Comparison of ENCODE assay signal across 20 cellular contexts in the genomic region with DNA sequence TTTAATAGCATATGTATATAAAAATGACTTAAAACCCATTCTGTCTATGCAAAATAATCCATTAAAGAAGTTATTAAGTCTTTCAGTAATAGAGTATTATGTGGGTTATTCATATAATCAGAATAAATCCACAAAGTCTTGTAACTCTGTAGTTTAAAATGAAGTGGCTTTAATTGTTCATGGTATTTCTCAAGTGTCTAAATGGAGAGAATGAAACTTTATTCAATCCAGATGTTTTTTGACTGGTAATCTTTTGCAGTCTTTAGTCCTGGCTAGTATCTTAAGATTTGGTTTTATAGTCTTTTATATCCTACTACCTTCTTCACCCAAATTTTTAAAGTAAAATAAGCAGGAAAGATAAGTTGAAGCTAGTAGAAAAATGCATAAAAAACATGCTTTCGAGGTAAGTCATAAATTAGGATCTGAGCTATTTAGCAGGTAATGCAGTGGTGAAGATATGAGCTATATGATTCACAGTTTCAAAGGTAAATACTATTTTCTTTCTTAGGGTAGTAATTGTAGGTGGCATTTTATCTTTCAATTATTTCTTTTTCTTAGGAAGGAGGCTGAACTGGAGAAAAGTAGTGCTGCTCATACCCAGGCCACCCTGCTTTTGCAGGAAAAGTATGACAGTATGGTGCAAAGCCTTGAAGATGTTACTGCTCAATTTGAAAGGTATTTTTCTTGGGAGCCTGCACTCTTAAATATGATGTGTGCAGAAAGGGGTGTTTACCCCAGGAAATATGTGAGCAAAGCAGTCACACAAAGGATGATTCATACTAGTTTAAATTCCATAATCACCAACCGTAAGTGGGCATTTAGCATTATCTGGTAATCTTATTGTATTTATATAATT. TPM values are rescaled to one million over a fixed set of nuclear protein-coding genes. Genes with fewer than 3 reads are reported as not detected.
DNase-seq lines count a peak whose midpoint lies in the region; ATAC-seq, FAIRE-seq and TF ChIP-seq lines count a peak whose summit lies in the region.
"Had no signal": no experiment of that assay in that cellular context is flagged by ENCODE, and none has a peak within 500 bp of the region (broad histone marks: within the 10 kb centered on the region; RNA-seq: fewer than 3 reads in every experiment).

No MANE protein-coding gene starts in this region.

- H3K27ac Mint-ChIP-seq in CD4-positive, alpha-beta memory T cell = peak overlapping the region in 4 of 7 donors; percentile 2 to 36 (median 29)
- H3K27ac Mint-ChIP-seq in astrocyte (ENCODE audit: unreplicated experiment) (no peak overlapping the region), Calu3 (ENCODE audit: unreplicated experiment) (no peak overlapping the region)
- H3K27ac Mint-ChIP-seq in activated naive CD4-positive, alpha-beta T cell treated with anti-CD3 and anti-CD28 coated beads, Interleukin-2, amount 50 U/mL, for 72 hours = no peak overlapping the region
- H3K27ac Mint-ChIP-seq: stimulated activated naive B cell treated with anti-CD40 and anti-IgM and Interleukin-4, amounts not matched to agents 10 μg/mL and 1 μg/mL and 100 μg/mL, for 72 hours had no signal

- no peaks in the 10 kb centered on the region for H3K27me3 ChIP-seq in CD4-positive, alpha-beta memory T cell (ENCODE audit: insufficient read depth, low read length)
- no peaks in the 10 kb centered on the region for H3K27me3 ChIP-seq in astrocyte (ENCODE audit: insufficient read depth, low read length)
- H3K27me3 ChIP-seq: BLaER1, hepatocyte, tibial artery had no signal

- no peaks in the 10 kb centered on the region for H3K9me3 ChIP-seq in CD4-positive, alpha-beta memory T cell (ENCODE audit: control insufficient read depth in 1 of 2, low read length in 2 of 2)
- no peaks in the 10 kb centered on the region for H3K9me3 ChIP-seq in astrocyte (ENCODE audit: insufficient read depth, low read depth, low read length)
- H3K9me3 ChIP-seq: BLaER1, tibial artery had no signal

- H4K20me1 ChIP-seq in astrocyte (ENCODE audit: insufficient read depth, low read length) = no peaks in the 10 kb centered on the region
- H4K20me1 ChIP-seq: BLaER1 had no signal

- peaks cover 2 to 10% (median 8%) of the 10 kb centered on the region in 4 donors for H3K4me1 Mint-ChIP-seq in CD4-positive, alpha-beta memory T cell
- H3K4me1 Mint-ChIP-seq in astrocyte (ENCODE audit: low read depth, unreplicated experiment) = peaks cover 9% of the 10 kb centered on the region
- H3K4me1 Mint-ChIP-seq in Calu3 (ENCODE audit: low read depth, unreplicated experiment) = no peaks in the 10 kb centered on the region
- H3K4me1 Mint-ChIP-seq: stimulated activated naive B cell treated with anti-CD40 and anti-IgM and Interleukin-4, amounts not matched to agents 10 μg/mL and 1 μg/mL and 100 μg/mL, for 72 hours had no signal

- H2AFZ ChIP-seq in astrocyte (ENCODE audit: low read depth, low read length) = no peak overlapping the region
- H2AFZ ChIP-seq: hepatocyte had no signal

- no peaks in the 10 kb centered on the region for H3K36me3 Mint-ChIP-seq in CD4-positive, alpha-beta memory T cell
- H3K36me3 Mint-ChIP-seq in astrocyte (ENCODE audit: low read depth, unreplicated experiment) (no peaks in the 10 kb centered on the region), Calu3 (ENCODE audit: insufficient read depth, unreplicated experiment) (peaks cover 10% of the 10 kb centered on the region)
- H3K36me3 Mint-ChIP-seq in activated naive CD4-positive, alpha-beta T cell treated with anti-CD3 and anti-CD28 coated beads, Interleukin-2, amount 50 U/mL, for 72 hours = peaks cover 8 to 69% of the 10 kb centered on the region in 2 donors

- no peaks in the 10 kb centered on the region for H3K9me3 Mint-ChIP-seq in CD4-positive, alpha-beta memory T cell
- H3K9me3 Mint-ChIP-seq in astrocyte (ENCODE audit: unreplicated experiment) = no peaks in the 10 kb centered on the region
- H3K9me3 Mint-ChIP-seq in Calu3 (ENCODE audit: low read depth, unreplicated experiment) = no peaks in the 10 kb centered on the region
- no peaks in the 10 kb centered on the region for H3K9me3 Mint-ChIP-seq in activated naive CD4-positive, alpha-beta T cell treated with anti-CD3 and anti-CD28 coated beads, Interleukin-2, amount 50 U/mL, for 72 hours
- H3K9me3 Mint-ChIP-seq: stimulated activated naive B cell treated with anti-CD40 and anti-IgM and Interleukin-4, amounts not matched to agents 10 μg/mL and 1 μg/mL and 100 μg/mL, for 72 hours had no signal

- TF ChIP-seq CTCF in astrocyte (IDR thresholded peaks at IDR 0.05; ENCODE audit: insufficient read depth, low read depth, low read length) (no peak), Calu3 (IDR thresholded peaks at IDR 0.05; ENCODE audit: unreplicated experiment) (no peak)

- CTCF ChIA-PET in CD4-positive, alpha-beta memory T cell (lab: Charles Lee; ENCODE audit: partially characterized antibody) = interaction anchor here (0.8 to 3.1 kb wide), 4 partner anchors 10 to 27 kb away, joined by 3 to 12 read pairs (median 6); a partner anchor contains a TSS
- CTCF ChIA-PET in Calu3 (lab: Charles Lee) = interaction anchor here (2.1 kb wide), 1 partner anchor 18 kb away, joined by 7 read pairs; a partner anchor contains a TSS

- H3K4me2 ChIP-seq in astrocyte (ENCODE audit: low read length) = no peak overlapping the region
- H3K4me2 ChIP-seq: BLaER1, hepatocyte had no signal

- no peaks in the 10 kb centered on the region for H3K36me3 ChIP-seq in CD4-positive, alpha-beta memory T cell (ENCODE audit: insufficient read depth, low read length)
- peaks cover 7% of the 10 kb centered on the region for H3K36me3 ChIP-seq in astrocyte (ENCODE audit: insufficient read depth, low read length)
- H3K36me3 ChIP-seq: tibial artery had no signal

- no peaks in the 10 kb centered on the region for H3K27me3 Mint-ChIP-seq in CD4-positive, alpha-beta memory T cell
- H3K27me3 Mint-ChIP-seq in astrocyte (ENCODE audit: low read depth, unreplicated experiment) (no peaks in the 10 kb centered on the region), Calu3 (ENCODE audit: unreplicated experiment) (no peaks in the 10 kb centered on the region)
- H3K27me3 Mint-ChIP-seq: stimulated activated naive B cell treated with anti-CD40 and anti-IgM and Interleukin-4, amounts not matched to agents 10 μg/mL and 1 μg/mL and 100 μg/mL, for 72 hours had no signal

- H3K79me2 ChIP-seq in astrocyte (ENCODE audit: insufficient read depth, low read length) = no peaks in the 10 kb centered on the region
- H3K79me2 ChIP-seq: hepatocyte had no signal

- ATAC-seq in HG03354 (IDR thresholded peaks at IDR 0.05; ENCODE audit: poor library complexity, severe bottlenecking, unreplicated experiment) = no peak
- ATAC-seq in activated naive CD4-positive, alpha-beta T cell treated with anti-CD3 and anti-CD28 coated beads, Interleukin-2, amount 50 U/mL, for 72 hours = no peak
- ATAC-seq: esophagus mucosa; stimulated activated naive B cell treated with anti-CD40 and anti-IgM and Interleukin-4, amounts not matched to agents 10 μg/mL and 1 μg/mL and 100 μg/mL, for 72 hours had no signal

- no peak for DNase-seq in CD4-positive, alpha-beta memory T cell
- peak; percentile 38 for DNase-seq in HS-5 (ENCODE audit: low read depth)
- peak; percentile 20 for DNase-seq in astrocyte (ENCODE audit: low read depth)
- DNase-seq in iris pigment epithelial cell (ENCODE audit: low read depth) = peak; percentile 57
- DNase-seq in effector CD4-positive, alpha-beta T cell = no peak
- DNase-seq in Calu3 = no peak
- no peak for DNase-seq in activated naive CD4-positive, alpha-beta T cell treated with anti-CD3 and anti-CD28 coated beads, Interleukin-2, amount 50 U/mL, for 72 hours (ENCODE audit: low spot score in 2 of 2)
- DNase-seq: activated CD8-positive, alpha-beta memory T cell treated with anti-CD3 and anti-CD28 coated beads for 24 hours; DMS153; NCI-H1436; NCI-H2171 treated with DMSO at 0.1 percent for 48 hours; stimulated activated naive B cell treated with anti-CD40 and anti-IgM and Interleukin-4, amounts not matched to agents 10 μg/mL and 1 μg/mL and 100 μg/mL, for 72 hours; tibial artery had no signal

- no TSS peak for BruUV-seq in Calu3 (replicated peaks; lab: Mats Ljungman, UMichigan)

- intact Hi-C loops in CD4-positive, alpha-beta memory T cell (cut with micrococcal nuclease) = no loop called here
- intact Hi-C loops in Calu3 (cut with micrococcal nuclease; ENCODE audit: unreplicated experiment) = no loop called here

- no peak overlapping the region for H3K4me3 ChIP-seq in CD4-positive, alpha-beta memory T cell (ENCODE audit: low read length in 2 of 2)
- no peak overlapping the region for H3K4me3 ChIP-seq in astrocyte (ENCODE audit: insufficient read depth, low read depth, low read length)
- H3K4me3 ChIP-seq: BLaER1, hepatocyte, tibial artery had no signal

- H3K9ac ChIP-seq in astrocyte (ENCODE audit: low read length) = no peak overlapping the region
- H3K9ac ChIP-seq: BLaER1 had no signal

- no peak for FAIRE-seq in astrocyte (lab: Jason Lieb, UNC)
- FAIRE-seq: H1, HTR-8/SVneo, RCC 7860 had no signal

- H3K27ac ChIP-seq in CD4-positive, alpha-beta memory T cell (ENCODE audit: low read depth, low read length) = no peak overlapping the region
- H3K27ac ChIP-seq in astrocyte (ENCODE audit: low read depth, low read length) = no peak overlapping the region
- H3K27ac ChIP-seq: BLaER1, hepatocyte, tibial artery had no signal

- H3K4me3 Mint-ChIP-seq in CD4-positive, alpha-beta memory T cell = no peak overlapping the region
- H3K4me3 Mint-ChIP-seq in astrocyte (ENCODE audit: unreplicated experiment) (no peak overlapping the region), Calu3 (ENCODE audit: low read depth, unreplicated experiment) (no peak overlapping the region)
- H3K4me3 Mint-ChIP-seq: stimulated activated naive B cell treated with anti-CD40 and anti-IgM and Interleukin-4, amounts not matched to agents 10 μg/mL and 1 μg/mL and 100 μg/mL, for 72 hours had no signal

- POLR2A ChIA-PET in CD4-positive, alpha-beta memory T cell (lab: Charles Lee; ENCODE audit: partially characterized antibody) = interaction anchor here (2.2 kb wide), 1 partner anchor 27 kb away, joined by 6 read pairs; a partner anchor contains a TSS

- H3K4me1 ChIP-seq in CD4-positive, alpha-beta memory T cell (ENCODE audit: insufficient read depth, low read length) = no peaks in the 10 kb centered on the region
- H3K4me1 ChIP-seq in astrocyte (ENCODE audit: insufficient read depth, low read length) = no peaks in the 10 kb centered on the region
- H3K4me1 ChIP-seq: BLaER1, tibial artery had no signal

RNA-seq across cellular contexts. Expression of a gene that starts 17.9 kb away (rescaled TPM):
- total RNA-seq in CD4-positive, alpha-beta memory T cell = under 1 TPM; 0.11 to 0.15 TPM
- polyA plus RNA-seq in CD4-positive, alpha-beta memory T cell = under 1 TPM in 1 of 2 donors, not detected in 1; 0.42 TPM
- 3.2 and 4.0 TPM in 2 replicates for total RNA-seq in astrocyte
- 52.7 and 54.3 TPM in 2 replicates for total RNA-seq in Calu3 (2022)
- 100 to 1,000 TPM in 1 of 2 donors, 10 to 100 TPM in 1; 76.9 to 119 TPM for total RNA-seq in activated naive CD4-positive, alpha-beta T cell treated with anti-CD3 and anti-CD28 coated beads, Interleukin-2, amount 50 U/mL, for 72 hours

RNA-seq across cellular contexts. Expression of a gene that starts 18.5 kb away (rescaled TPM):
- 10 to 100 TPM; 26.0 to 26.4 TPM for total RNA-seq in CD4-positive, alpha-beta memory T cell
- 10 to 100 TPM; 61.5 to 62.0 TPM for polyA plus RNA-seq in CD4-positive, alpha-beta memory T cell
- 15.7 and 15.9 TPM in 2 replicates for total RNA-seq in astrocyte
- 36.5 and 44.9 TPM in 2 replicates for total RNA-seq in Calu3 (2022)
- 10 to 100 TPM; 60.5 to 63.0 TPM for total RNA-seq in activated naive CD4-positive, alpha-beta T cell treated with anti-CD3 and anti-CD28 coated beads, Interleukin-2, amount 50 U/mL, for 72 hours

RNA-seq across cellular contexts. Expression of a gene that starts 27.1 kb away (rescaled TPM):
- total RNA-seq in CD4-positive, alpha-beta memory T cell = 100 to 1,000 TPM; 150 to 157 TPM
- polyA plus RNA-seq in CD4-positive, alpha-beta memory T cell = 100 to 1,000 TPM; 282 to 420 TPM
- total RNA-seq in astrocyte (38.7 and 41.0 TPM in 2 replicates), Calu3 (2022) (81.6 and 85.5 TPM in 2 replicates)
- total RNA-seq in activated naive CD4-positive, alpha-beta T cell treated with anti-CD3 and anti-CD28 coated beads, Interleukin-2, amount 50 U/mL, for 72 hours = 10 to 100 TPM; 80.9 to 97.6 TPM

RNA-seq across cellular contexts. Expression of a gene that starts 41.0 kb away (rescaled TPM):
- total RNA-seq in CD4-positive, alpha-beta memory T cell = 100 to 1,000 TPM; 132 to 133 TPM
- polyA plus RNA-seq in CD4-positive, alpha-beta memory T cell = 100 to 1,000 TPM; 112 to 205 TPM
- total RNA-seq in astrocyte = 185 and 214 TPM in 2 replicates
- total RNA-seq in Calu3 (2022) = 105 and 109 TPM in 2 replicates
- total RNA-seq in activated naive CD4-positive, alpha-beta T cell treated with anti-CD3 and anti-CD28 coated beads, Interleukin-2, amount 50 U/mL, for 72 hours = 100 to 1,000 TPM; 132 to 326 TPM

Comparison
In these comparisons a context has a peak if more than half of its experiments do, and no peak if none do; other contexts are left out.
1. DNase-seq: peak in HS-5 (single experiment), astrocyte (single experiment) and iris pigment epithelial cell (single experiment); none in CD4-positive, alpha-beta memory T cell (0 of 5), effector CD4-positive, alpha-beta T cell (single experiment), Calu3 (single experiment) and activated naive CD4-positive, alpha-beta T cell treated with anti-CD3 and anti-CD28 coated beads, Interleukin-2, amount 50 U/mL, for 72 hours (0 of 2).
2. H3K27ac Mint-ChIP-seq: peak in CD4-positive, alpha-beta memory T cell (4 of 7); none in astrocyte (single experiment), Calu3 (single experiment) and activated naive CD4-positive, alpha-beta T cell treated with anti-CD3 and anti-CD28 coated beads, Interleukin-2, amount 50 U/mL, for 72 hours (0 of 2).
3. RNA of a gene that starts 17.9 kb away (total RNA-seq): 76.9 to 119 TPM in activated naive CD4-positive, alpha-beta T cell treated with anti-CD3 and anti-CD28 coated beads, Interleukin-2, amount 50 U/mL, for 72 hours and 52.7 to 54.3 TPM in Calu3; 3.2 to 4.0 TPM in astrocyte and 0.11 to 0.15 TPM in CD4-positive, alpha-beta memory T cell; every median in the first group is over 10 times any median in the second.